In genomic region chr7:35593896-35594295, GRCh38 we compare ENCODE assay signal across 12 cellular contexts.
DNase-seq lines count a peak whose midpoint lies in the region; ATAC-seq and TF ChIP-seq lines count a peak whose summit lies in the region.
"Had no signal": no experiment of that assay in that cellular context is flagged by ENCODE, and none has a peak within 500 bp of the region (broad histone marks: within the 10 kb centered on the region; RNA-seq: fewer than 3 reads in every experiment).

No MANE protein-coding gene starts in this region.

- no peaks in the 10 kb centered on the region for H3K79me2 ChIP-seq in osteoblast (ENCODE audit: insufficient read depth, low read length)

- H3K9me3 Mint-ChIP-seq in activated T-cell treated with anti-CD3 and anti-CD28 coated beads, Interleukin-2, amount 50 U/mL, for 24 hours: no peaks in the 10 kb centered on the region
- H3K9me3 Mint-ChIP-seq: activated B cell treated with CpG ODN at 0.5 μM for 24 hours had no signal

- H3K27ac Mint-ChIP-seq in activated T-cell treated with anti-CD3 and anti-CD28 coated beads, Interleukin-2, amount 50 U/mL, for 24 hours: no peak overlapping the region
- H3K27ac Mint-ChIP-seq: activated B cell treated with CpG ODN at 0.5 μM for 24 hours had no signal

- H3K4me3 ChIP-seq in astrocyte of the cerebellum (ENCODE audit: low read depth, low read length) (no peak overlapping the region), osteoblast (ENCODE audit: insufficient read depth, low read length) (no peak overlapping the region), coronary artery (no peak overlapping the region)

- no peaks in the 10 kb centered on the region for H3K27me3 Mint-ChIP-seq in activated T-cell treated with anti-CD3 and anti-CD28 coated beads, Interleukin-2, amount 50 U/mL, for 24 hours
- H3K27me3 Mint-ChIP-seq: activated B cell treated with CpG ODN at 0.5 μM for 24 hours had no signal

- H4K20me1 ChIP-seq in osteoblast (ENCODE audit: insufficient read depth, low read length): no peaks in the 10 kb centered on the region

- H3K9me3 ChIP-seq in osteoblast (ENCODE audit: low read depth, low read length): no peaks in the 10 kb centered on the region

- H3K27me3 ChIP-seq in osteoblast (ENCODE audit: insufficient read depth, low read length): no peaks in the 10 kb centered on the region

- H2AFZ ChIP-seq in osteoblast (ENCODE audit: low read length): no peak overlapping the region

- H3K36me3 Mint-ChIP-seq in activated T-cell treated with anti-CD3 and anti-CD28 coated beads, Interleukin-2, amount 50 U/mL, for 24 hours (ENCODE audit: low read depth): no peaks in the 10 kb centered on the region

- TF ChIP-seq CTCF in astrocyte of the cerebellum (IDR thresholded peaks at IDR 0.05; ENCODE audit: low read depth, low read length, missing control alignments) (peak; percentile 12), osteoblast (IDR thresholded peaks at IDR 0.05; ENCODE audit: extremely low read depth, low read depth, low read length) (peak; percentile 39), coronary artery (IDR thresholded peaks at IDR 0.05) (no peak)

- H3K4me3 Mint-ChIP-seq in activated T-cell treated with anti-CD3 and anti-CD28 coated beads, Interleukin-2, amount 50 U/mL, for 24 hours: no peak overlapping the region
- H3K4me3 Mint-ChIP-seq: activated B cell treated with CpG ODN at 0.5 μM for 24 hours had no signal

- in situ Hi-C loops in astrocyte of the cerebellum (cut with HindIII; ENCODE audit: low sequenced_read_pairs): no loop called here

- H3K4me1 Mint-ChIP-seq in activated T-cell treated with anti-CD3 and anti-CD28 coated beads, Interleukin-2, amount 50 U/mL, for 24 hours (ENCODE audit: low read depth): no peaks in the 10 kb centered on the region
- H3K4me1 Mint-ChIP-seq: activated B cell treated with CpG ODN at 0.5 μM for 24 hours had no signal

- no peak for ATAC-seq in HG03354 (IDR thresholded peaks at IDR 0.05; ENCODE audit: poor library complexity, severe bottlenecking, unreplicated experiment)

- DNase-seq in activated T-cell treated with anti-CD3 and anti-CD28 coated beads for 48 hours (ENCODE audit: low read depth) (peak; percentile 9), HuH-7 (ENCODE audit: low spot score) (peak; percentile 42), astrocyte of the cerebellum (ENCODE audit: low read depth) (no peak), osteoblast (ENCODE audit: insufficient read length, low spot score, missing footprints) (no peak), coronary artery (ENCODE audit: low spot score) (no peak), NCI-H1436 (lab: John Stamatoyannopoulos, UW) (no peak)
- DNase-seq in activated T-cell treated with anti-CD3 and anti-CD28 coated beads, Interleukin-2, amount 50 U/mL, for 24 hours: no peak
- DNase-seq: activated B cell treated with CpG ODN at 0.5 μM for 24 hours; DMS153; effector CD8-positive, alpha-beta T cell; NCI-H187 treated with DMSO at 0.1 percent for 48 hours had no signal

- H3K4me1 ChIP-seq in osteoblast (ENCODE audit: insufficient read depth, low read length): peaks cover 3% of the 10 kb centered on the region

- H3K4me2 ChIP-seq in osteoblast (ENCODE audit: insufficient read depth, low read length): no peak overlapping the region

- H3K36me3 ChIP-seq in osteoblast (ENCODE audit: insufficient read depth, low read length): no peaks in the 10 kb centered on the region

- no peak overlapping the region for H3K27ac ChIP-seq in osteoblast (ENCODE audit: low read depth, low read length)
- no peak overlapping the region for H3K27ac ChIP-seq in coronary artery

Comparison
In these comparisons a context has a peak if more than half of its experiments do, and no peak if none do; other contexts are left out.
1. DNase-seq: peak in activated T-cell treated with anti-CD3 and anti-CD28 coated beads for 48 hours (single experiment) and HuH-7 (single experiment); none in activated T-cell treated with anti-CD3 and anti-CD28 coated beads, Interleukin-2, amount 50 U/mL, for 24 hours (single experiment), astrocyte of the cerebellum (single experiment), osteoblast (single experiment), coronary artery (single experiment) and NCI-H1436 (single experiment).